Comparison of ENCODE assay signal across 24 cellular contexts in genomic region chr17:49874911-49875310, GRCh38. TPM values are rescaled to one million over a fixed set of nuclear protein-coding genes. Genes with fewer than 3 reads are reported as not detected.
DNase-seq lines count a peak whose midpoint lies in the region; ATAC-seq, FAIRE-seq and TF ChIP-seq lines count a peak whose summit lies in the region.
"Had no signal": no experiment of that assay in that cellular context is flagged by ENCODE, and none has a peak within 500 bp of the region (broad histone marks: within the 10 kb centered on the region; RNA-seq: fewer than 3 reads in every experiment).

No MANE protein-coding gene starts in this region.

- H2AFZ ChIP-seq in HepG2 (ENCODE audit: low read length) (no peak overlapping the region), trophoblast cell (ENCODE audit: insufficient read depth, low read length, poor library complexity) (no peak overlapping the region)
- H2AFZ ChIP-seq: GM23248 had no signal

- H3K4ac ChIP-seq in trophoblast cell (ENCODE audit: low read depth, low read length) = no peak overlapping the region

- TF ChIP-seq EP300 in HepG2 (IDR thresholded peaks at IDR 0.05; ENCODE audit: low read depth in 2 of 2, low read length in 2 of 2) (no peak), HepG2 (CRISPR knock-in tag; IDR thresholded peaks at IDR 0.05; ENCODE audit: borderline replicate concordance) (no peak)

- H3K79me2 ChIP-seq in HepG2 (ENCODE audit: insufficient read depth, low read length) (no peaks in the 10 kb centered on the region), trophoblast cell (ENCODE audit: control insufficient read depth, insufficient read depth, low read length, poor library complexity) (peaks cover 3% of the 10 kb centered on the region)

- no peak for DNase-seq in HepG2 (ENCODE audit: low spot score)
- no peak for DNase-seq in right lobe of liver
- DNase-seq in NT2/D1 (ENCODE audit: low read depth, low spot score) = no peak
- DNase-seq in trophoblast cell = no peak
- no peak for DNase-seq in type B pancreatic cell (ENCODE audit: extremely low spot score, unreplicated experiment)
- no peak for DNase-seq in NCI-H2029 (lab: John Stamatoyannopoulos, UW)
- no peak for DNase-seq in NCI-H1436 treated with DMSO at 0.1 percent for 48 hours (lab: John Stamatoyannopoulos, UW)
- DNase-seq: 8988T; C1 segment of cervical spinal cord; Calu3; CD4-positive, alpha-beta memory T cell; COR-L47; DMS153; DND-41; GM23248; HFFc6 had no signal

- H3K14ac ChIP-seq in trophoblast cell (ENCODE audit: low read length) = no peak overlapping the region

- H2AK5ac ChIP-seq in trophoblast cell (ENCODE audit: low read length) = peak overlapping the region; percentile 81

- H3K27ac Mint-ChIP-seq in type B pancreatic cell = peak overlapping the region; percentile 70
- H3K27ac Mint-ChIP-seq: H9, HFFc6 had no signal

- H3K27me3 ChIP-seq in HepG2 (ENCODE audit: control insufficient read depth in 1 of 2, insufficient read depth in 2 of 2, low read length in 2 of 2) = peaks cover 5 to 53% of the 10 kb centered on the region in 2 experiments; a peak in 4 of 5 replicates
- H3K27me3 ChIP-seq in right lobe of liver = no peaks in the 10 kb centered on the region
- no peaks in the 10 kb centered on the region for H3K27me3 ChIP-seq in NT2/D1 (ENCODE audit: insufficient read depth, insufficient read length)
- no peaks in the 10 kb centered on the region for H3K27me3 ChIP-seq in trophoblast cell (ENCODE audit: insufficient read depth, low read length)

- H2BK5ac ChIP-seq in trophoblast cell (ENCODE audit: low read depth, low read length, poor library complexity) = no peak overlapping the region

- 2% methylated on average over 2 of the region's 2 CpGs for WGBS in HepG2 (ENCODE audit: low lambda C conversion rate)
- 67% methylated on average over 1 of the region's 2 CpGs for WGBS in right lobe of liver (ENCODE audit: insufficient coverage, low coverage, low lambda C conversion rate, missing lambda C conversion rate)
- no CpG with 5 or more reads among the region's 2 CpGs for WGBS in trophoblast cell (ENCODE audit: extremely low coverage, insufficient coverage, insufficient read length)

- TF ChIP-seq CTCF in HepG2 (CRISPR knock-in tag; IDR thresholded peaks at IDR 0.05) = no peak
- TF ChIP-seq CTCF in right lobe of liver (IDR thresholded peaks at IDR 0.05) = no peak
- TF ChIP-seq CTCF in type B pancreatic cell (conservative IDR thresholded peaks at IDR 0.05) = no peak

- H2BK12ac ChIP-seq in trophoblast cell (ENCODE audit: low read length) = peak overlapping the region; percentile 87

- H3K27ac ChIP-seq in HepG2 (ENCODE audit: extremely low read length, insufficient read depth, low read length) (no peak overlapping the region), right lobe of liver (no peak overlapping the region), trophoblast cell (ENCODE audit: low read depth, low read length) (no peak overlapping the region)
- H3K27ac ChIP-seq: GM23248 had no signal

- peaks cover 19% of the 10 kb centered on the region for H3K79me1 ChIP-seq in trophoblast cell (ENCODE audit: low read length)

- BruUV-seq in HepG2 (replicated peaks; lab: Mats Ljungman, UMichigan) = no TSS peak

- CTCF ChIA-PET in HepG2 (lab: Yijun Ruan, JAX; ENCODE audit: low intra/inter-chr PET ratio, low total read pairs) = no interaction called here

- H3K36me3 ChIP-seq in HepG2 (replicated peaks in 1 of 2; ENCODE audit: control insufficient read depth in 1 of 2, insufficient read depth in 2 of 2, low read length in 2 of 2) (no peaks in the 10 kb centered on the region), right lobe of liver (no peaks in the 10 kb centered on the region), NT2/D1 (ENCODE audit: insufficient read depth, insufficient read length, low read length) (no peaks in the 10 kb centered on the region), trophoblast cell (ENCODE audit: control insufficient read depth in 1 of 2, insufficient read depth in 2 of 2, low read length in 2 of 2) (no peaks in the 10 kb centered on the region)

- H3K9ac ChIP-seq in HepG2 (ENCODE audit: insufficient read depth, low read depth, low read length) (no peak overlapping the region), NT2/D1 (ENCODE audit: insufficient read length, low read depth) (peak overlapping the region; percentile 70), trophoblast cell (ENCODE audit: low read length) (no peak overlapping the region)
- H3K9ac ChIP-seq: GM23248 had no signal

- peak overlapping the region; percentile 87 for H4K91ac ChIP-seq in trophoblast cell (ENCODE audit: low read depth, low read length)

- H4K12ac ChIP-seq in trophoblast cell (ENCODE audit: low read depth, low read length) = no peak overlapping the region

- H3K9me3 ChIP-seq in HepG2 (ENCODE audit: low read length) = no peaks in the 10 kb centered on the region
- no peaks in the 10 kb centered on the region for H3K9me3 ChIP-seq in right lobe of liver
- H3K9me3 ChIP-seq in NT2/D1 (ENCODE audit: insufficient read depth, low read length) = no peaks in the 10 kb centered on the region
- no peaks in the 10 kb centered on the region for H3K9me3 ChIP-seq in trophoblast cell (ENCODE audit: insufficient read depth, low read depth, low read length)

- H3K9me3 Mint-ChIP-seq in type B pancreatic cell = no peaks in the 10 kb centered on the region
- H3K9me3 Mint-ChIP-seq: CD4-positive, alpha-beta memory T cell; H9; HFFc6 had no signal

- no peak overlapping the region for H3K23ac ChIP-seq in trophoblast cell (ENCODE audit: low read length)

- peaks cover 23% of the 10 kb centered on the region for H3K27me3 Mint-ChIP-seq in type B pancreatic cell

- intact Hi-C loops in HepG2 (cut with micrococcal nuclease; ENCODE audit: unreplicated experiment) = no loop called here
- intact Hi-C loops in right lobe of liver (cut with DNase I) = loop anchor here in 1 of 2 donors (5.0 kb wide), 1 partner anchor 122 kb away; the partner anchor contains the start of gene DLX3

- TF ChIP-seq POLR2A in HepG2 (IDR thresholded peaks at IDR 0.05; ENCODE audit: insufficient read depth in 1 of 2, low read depth in 2 of 2, low read length in 2 of 2) = no peak
- TF ChIP-seq POLR2A in right lobe of liver (IDR thresholded peaks at IDR 0.05) = no peak

- in situ Hi-C loops in HepG2 (cut with HindIII; ENCODE audit: extremely low pct_ligation_motif_present, low pct_unique_long_range_greater_than_20kb) = no loop called here

- H3K4me3 ChIP-seq in HepG2 (replicated peaks in 1 of 3; ENCODE audit: insufficient read depth in 1 of 3, low read depth in 2 of 3, low read length in 3 of 3) = no peak overlapping the region
- H3K4me3 ChIP-seq in right lobe of liver = no peak overlapping the region
- no peak overlapping the region for H3K4me3 ChIP-seq in NT2/D1 (ENCODE audit: insufficient read length, low read depth)
- no peak overlapping the region for H3K4me3 ChIP-seq in trophoblast cell (ENCODE audit: low read depth, low read length)
- H3K4me3 ChIP-seq: GM23248 had no signal

- no peak for TF ChIP-seq RAD21 in HepG2 (CRISPR knock-in tag; IDR thresholded peaks at IDR 0.05)

- H2BK120ac ChIP-seq in trophoblast cell (ENCODE audit: insufficient read depth, low read length, poor library complexity) = no peak overlapping the region

- POLR2A ChIA-PET in HepG2 (lab: Yijun Ruan, JAX) = no interaction called here

- no peak overlapping the region for H3K4me2 ChIP-seq in HepG2 (ENCODE audit: low read depth, low read length)
- no peak overlapping the region for H3K4me2 ChIP-seq in trophoblast cell (ENCODE audit: low read length)

- ATAC-seq in HepG2 = no peak
- ATAC-seq in right lobe of liver = no peak
- no peak for ATAC-seq in SK-N-SH treated with all-trans-retinoic acid at 6 μM for 48 hours
- ATAC-seq: HCT116 had no signal

- H3K18ac ChIP-seq in trophoblast cell (ENCODE audit: low read length) = no peak overlapping the region

- H3K4me3 Mint-ChIP-seq in type B pancreatic cell = peak overlapping the region; percentile 52
- H3K4me3 Mint-ChIP-seq: CD4-positive, alpha-beta memory T cell; H9; HFFc6 had no signal

- no peak overlapping the region for H4K8ac ChIP-seq in trophoblast cell (ENCODE audit: low read depth, low read length)

- peaks cover 4% of the 10 kb centered on the region for H3K4me1 Mint-ChIP-seq in type B pancreatic cell (ENCODE audit: unreplicated experiment)

- no peak for FAIRE-seq in HepG2 (lab: Jason Lieb, UNC)
- FAIRE-seq: G401.6, GM12892 had no signal

- no peaks in the 10 kb centered on the region for H3K36me3 Mint-ChIP-seq in type B pancreatic cell
- H3K36me3 Mint-ChIP-seq: CD4-positive, alpha-beta memory T cell had no signal

- H3K4me1 ChIP-seq in HepG2 (ENCODE audit: insufficient read depth, low read length) = no peaks in the 10 kb centered on the region
- no peaks in the 10 kb centered on the region for H3K4me1 ChIP-seq in right lobe of liver
- peaks cover 23% of the 10 kb centered on the region for H3K4me1 ChIP-seq in NT2/D1 (ENCODE audit: insufficient read depth, insufficient read length)
- H3K4me1 ChIP-seq in trophoblast cell (ENCODE audit: control insufficient read depth in 1 of 2, insufficient read depth in 2 of 2, low read length in 2 of 2) = peaks cover 30 to 36% of the 10 kb centered on the region in 2 experiments

- H4K20me1 ChIP-seq in HepG2 (ENCODE audit: insufficient read depth, low read length) = no peaks in the 10 kb centered on the region

RNA-seq across cellular contexts. Expression of gene TAC4, which starts 27.0 kb away (rescaled TPM):
- total RNA-seq in HepG2 (2016; rRNA removed; fragmentation: Illumina TruSeq; extraction: Trizol) (not detected in 2 replicates), right lobe of liver (not detected), type B pancreatic cell (ENCODE audit: low replicate concordance) (not detected in 2 replicates)
- total RNA-seq in HepG2 (2016; cell fraction: cytosol; rRNA removed; fragmentation: Illumina TruSeq; extraction: Trizol; ENCODE audit: low read depth) = not detected in 2 replicates
- total RNA-seq in HepG2 (2016; cell fraction: insoluble cytoplasmic fraction; rRNA removed; fragmentation: Illumina TruSeq; extraction: Trizol) = not detected in 2 replicates
- not detected in 2 replicates for total RNA-seq in HepG2 (2016; cell fraction: membrane; rRNA removed; fragmentation: Illumina TruSeq; extraction: Trizol)
- not detected in 2 replicates for total RNA-seq in HepG2 (2016; cell fraction: nucleus; rRNA removed; fragmentation: Illumina TruSeq; extraction: Trizol)
- polyA plus RNA-seq in HepG2 (2011; rRNA removed) = not detected in 2 replicates
- polyA plus RNA-seq in HepG2 (2011; cell fraction: cytosol; rRNA removed) = not detected in 2 replicates
- polyA plus RNA-seq in HepG2 (2011; cell fraction: nucleus; rRNA removed) = not detected in 2 replicates
- polyA plus RNA-seq in HepG2 (2012) = not detected in 2 replicates
- polyA plus RNA-seq in HepG2 (2016; cell fraction: cytosol; fragmentation: Illumina TruSeq; extraction: Trizol; ENCODE audit: low read depth) = not detected in 2 replicates
- not detected in 2 replicates for polyA plus RNA-seq in HepG2 (2016; cell fraction: insoluble cytoplasmic fraction; fragmentation: Illumina TruSeq; extraction: Trizol; ENCODE audit: low read depth)
- not detected in 2 replicates for polyA plus RNA-seq in HepG2 (2016; cell fraction: membrane; fragmentation: Illumina TruSeq; extraction: Trizol; ENCODE audit: low read depth)
- not detected in 2 replicates for polyA plus RNA-seq in HepG2 (2016; cell fraction: nucleus; fragmentation: Illumina TruSeq; extraction: Trizol; ENCODE audit: insufficient read depth, low read depth)
- polyA minus RNA-seq in HepG2 (2011; rRNA and poly(A)+ RNA removed; ENCODE audit: low replicate concordance) = not detected in 2 replicates
- polyA minus RNA-seq in HepG2 (2011; cell fraction: cytosol; rRNA and poly(A)+ RNA removed) = not detected in 2 replicates
- polyA minus RNA-seq in HepG2 (2011; cell fraction: nucleus; rRNA and poly(A)+ RNA removed) = not detected in 2 replicates
- polyA plus RNA-seq in trophoblast cell (2013) = 0.34 and 0.93 TPM in 2 replicates
- total RNA-seq: A673; Calu3; CD4-positive, alpha-beta memory T cell; GM23248; H4; H9; HFFc6 had no signal
- polyA plus RNA-seq: BJ; CD4-positive, alpha-beta memory T cell; GM23248 had no signal
